ENCODE assay signal across 32 cellular contexts in the genomic region with DNA sequence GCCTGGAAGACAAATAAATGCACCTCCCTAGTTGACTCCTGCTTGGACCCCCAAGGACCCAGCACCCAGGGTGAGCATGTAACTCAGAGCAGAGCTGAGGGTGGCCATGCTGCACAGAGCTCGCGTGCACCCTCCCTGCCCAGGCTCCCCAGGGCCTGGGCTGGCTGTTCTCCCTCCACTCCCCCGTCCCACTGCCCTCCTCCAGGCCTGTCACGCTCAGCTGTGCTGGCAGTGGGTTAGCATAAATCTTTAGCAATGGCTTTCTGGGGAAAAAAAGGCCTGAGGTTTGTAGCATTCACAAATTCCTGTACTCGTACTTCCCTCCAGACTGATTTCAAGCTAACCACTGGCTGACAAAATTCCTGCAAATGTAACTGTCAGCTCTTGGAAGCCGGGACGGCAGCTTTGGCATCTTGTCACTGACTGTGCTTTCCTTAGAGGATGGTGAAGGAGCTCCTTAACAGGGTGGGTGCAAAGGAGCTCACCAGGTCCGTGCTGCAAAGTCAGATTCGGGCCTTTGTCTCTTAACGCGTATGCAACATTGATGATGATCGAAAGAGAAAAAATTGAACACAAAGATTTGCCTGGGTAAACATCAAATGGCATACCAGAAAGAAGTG. TPM values are rescaled to one million over a fixed set of nuclear protein-coding genes. Genes with fewer than 3 reads are reported as not detected.
DNase-seq lines count a peak whose midpoint lies in the region; ATAC-seq and TF ChIP-seq lines count a peak whose summit lies in the region.
"Had no signal": no experiment of that assay in that cellular context is flagged by ENCODE, and none has a peak within 500 bp of the region (broad histone marks: within the 10 kb centered on the region; RNA-seq: fewer than 3 reads in every experiment).

No MANE protein-coding gene starts in this region.

- no peaks in the 10 kb centered on the region for H3K36me3 Mint-ChIP-seq in GM23338 (ENCODE audit: low read depth)
- no peaks in the 10 kb centered on the region for H3K36me3 Mint-ChIP-seq in activated CD4-positive, alpha-beta memory T cell treated with anti-CD3 and anti-CD28 coated beads for 36 hours
- H3K36me3 Mint-ChIP-seq: activated naive CD8-positive, alpha-beta T cell treated with anti-CD3 and anti-CD28 coated beads, Interleukin-2, amount 10 ng/mL, durations not matched to agents 7 days and 5 days; CD4-positive, CD25-positive, alpha-beta regulatory T cell; IgD-negative memory B cell; stimulated activated naive B cell treated with anti-CD40 and anti-IgM and Interleukin-4, amounts not matched to agents 10 μg/mL and 1 μg/mL and 100 μg/mL, for 72 hours had no signal

- no peak overlapping the region for H3K27ac Mint-ChIP-seq in GM23338
- H3K27ac Mint-ChIP-seq in activated CD4-positive, alpha-beta memory T cell treated with anti-CD3 and anti-CD28 coated beads for 36 hours: no peak overlapping the region
- H3K27ac Mint-ChIP-seq: activated naive CD8-positive, alpha-beta T cell treated with anti-CD3 and anti-CD28 coated beads, Interleukin-2, amount 10 ng/mL, durations not matched to agents 7 days and 5 days; CD4-positive, CD25-positive, alpha-beta regulatory T cell; HFFc6; progenitor cell of endocrine pancreas; stimulated activated naive B cell treated with anti-CD40 and anti-IgM and Interleukin-4, amounts not matched to agents 10 μg/mL and 1 μg/mL and 100 μg/mL, for 72 hours had no signal

- no peak overlapping the region; the same call in 2 of the 3 replicates for H3K4me3 Mint-ChIP-seq in GM23338
- H3K4me3 Mint-ChIP-seq in activated CD4-positive, alpha-beta memory T cell treated with anti-CD3 and anti-CD28 coated beads for 36 hours: no peak overlapping the region
- H3K4me3 Mint-ChIP-seq: activated naive CD8-positive, alpha-beta T cell treated with anti-CD3 and anti-CD28 coated beads, Interleukin-2, amount 10 ng/mL, durations not matched to agents 7 days and 5 days; central memory CD8-positive, alpha-beta T cell; HFFc6; IgD-negative memory B cell; stimulated activated naive B cell treated with anti-CD40 and anti-IgM and Interleukin-4, amounts not matched to agents 10 μg/mL and 1 μg/mL and 100 μg/mL, for 72 hours had no signal

- H3K36me3 ChIP-seq in GM23338 (ENCODE audit: insufficient read depth): no peaks in the 10 kb centered on the region
- H3K36me3 ChIP-seq: gastroesophageal sphincter, SJCRH30 had no signal

- H3K79me2 ChIP-seq in GM23338 (replicated peaks; ENCODE audit: insufficient read depth): no peaks in the 10 kb centered on the region

- TF ChIP-seq CTCF in GM23338 (conservative IDR thresholded peaks at IDR 0.05; ENCODE audit: low read depth in 2 of 2) (no peak), coronary artery (IDR thresholded peaks at IDR 0.05) (no peak)

- no peaks in the 10 kb centered on the region for H3K9me3 Mint-ChIP-seq in GM23338
- H3K9me3 Mint-ChIP-seq in activated CD4-positive, alpha-beta memory T cell treated with anti-CD3 and anti-CD28 coated beads for 36 hours: no peaks in the 10 kb centered on the region
- H3K9me3 Mint-ChIP-seq: activated naive CD8-positive, alpha-beta T cell treated with anti-CD3 and anti-CD28 coated beads, Interleukin-2, amount 10 ng/mL, durations not matched to agents 7 days and 5 days; central memory CD8-positive, alpha-beta T cell; stimulated activated naive B cell treated with anti-CD40 and anti-IgM and Interleukin-4, amounts not matched to agents 10 μg/mL and 1 μg/mL and 100 μg/mL, for 72 hours had no signal

- H3K9me2 ChIP-seq in GM23338 (ENCODE audit: insufficient read depth): no peaks in the 10 kb centered on the region

- no peaks in the 10 kb centered on the region for H3F3A ChIP-seq in GM23338 (replicated peaks; ENCODE audit: low read depth)

- H3K27ac ChIP-seq in GM23338 (ENCODE audit: low read depth) (no peak overlapping the region), coronary artery (no peak overlapping the region)
- H3K27ac ChIP-seq: A549, SJCRH30 had no signal

- no peak overlapping the region for H3K4me3 ChIP-seq in GM23338
- H3K4me3 ChIP-seq in coronary artery: no peak overlapping the region
- H3K4me3 ChIP-seq: A549, SJCRH30 had no signal

- POLR2A ChIA-PET in activated CD4-positive, alpha-beta memory T cell treated with anti-CD3 and anti-CD28 coated beads for 36 hours (lab: Charles Lee): no interaction called here

- no peaks in the 10 kb centered on the region for H3K27me3 Mint-ChIP-seq in GM23338 (ENCODE audit: insufficient read depth, low read depth, poor library complexity)
- peaks cover 2% of the 10 kb centered on the region for H3K27me3 Mint-ChIP-seq in activated CD4-positive, alpha-beta memory T cell treated with anti-CD3 and anti-CD28 coated beads for 36 hours
- H3K27me3 Mint-ChIP-seq: CD4-positive, CD25-positive, alpha-beta regulatory T cell; central memory CD8-positive, alpha-beta T cell had no signal

- peak; percentile 18; the same call in 2 of the 3 replicates for ATAC-seq in GM23338
- peak; percentile 51 for ATAC-seq in sciatic nerve
- ATAC-seq in GM18502 (IDR thresholded peaks at IDR 0.05; ENCODE audit: poor library complexity, unreplicated experiment): no peak
- ATAC-seq: A549; left colon; stimulated activated naive B cell treated with anti-CD40 and anti-IgM and Interleukin-4, amounts not matched to agents 10 μg/mL and 1 μg/mL and 100 μg/mL, for 72 hours had no signal

- CTCF ChIA-PET in activated CD4-positive, alpha-beta memory T cell treated with anti-CD3 and anti-CD28 coated beads for 36 hours (lab: Charles Lee): interaction anchor here (0.7 kb wide), 1 partner anchor 257 kb away, joined by 3 read pairs; no protein-coding TSS in a partner anchor

- intact Hi-C loops in sciatic nerve (cut with DNase I): no loop called here
- intact Hi-C loops in activated CD4-positive, alpha-beta memory T cell treated with anti-CD3 and anti-CD28 coated beads for 36 hours (cut with micrococcal nuclease): no loop called here

- peaks cover 19% of the 10 kb centered on the region for H3K4me1 Mint-ChIP-seq in GM23338
- no peaks in the 10 kb centered on the region for H3K4me1 Mint-ChIP-seq in activated CD4-positive, alpha-beta memory T cell treated with anti-CD3 and anti-CD28 coated beads for 36 hours (ENCODE audit: low read depth)
- H3K4me1 Mint-ChIP-seq: activated naive CD8-positive, alpha-beta T cell treated with anti-CD3 and anti-CD28 coated beads, Interleukin-2, amount 10 ng/mL, durations not matched to agents 7 days and 5 days; CD4-positive, CD25-positive, alpha-beta regulatory T cell; central memory CD8-positive, alpha-beta T cell; IgD-negative memory B cell; stimulated activated naive B cell treated with anti-CD40 and anti-IgM and Interleukin-4, amounts not matched to agents 10 μg/mL and 1 μg/mL and 100 μg/mL, for 72 hours had no signal

- H3K4me2 ChIP-seq in GM23338: no peak overlapping the region
- H3K4me2 ChIP-seq: A549 had no signal

- H3K4me1 ChIP-seq in GM23338 (ENCODE audit: insufficient read depth): no peaks in the 10 kb centered on the region
- H3K4me1 ChIP-seq: A549, SJCRH30 had no signal

- no peaks in the 10 kb centered on the region for H4K20me1 ChIP-seq in GM23338 (replicated peaks; ENCODE audit: insufficient read depth)

- peak overlapping the region; percentile 59; the same call in 1 of the 2 replicates for H2AFZ ChIP-seq in GM23338

- DNase-seq in GM23338 (ENCODE audit: low spot score): no peak
- DNase-seq in coronary artery (ENCODE audit: low spot score): peak; percentile 65
- DNase-seq in kidney glomerular epithelial cell (lab: John Stamatoyannopoulos, UW): peak; percentile 23
- DNase-seq in sciatic nerve (ENCODE audit: low spot score): no peak
- no peak for DNase-seq in HCEC 1CT
- no peak for DNase-seq in activated CD4-positive, alpha-beta memory T cell treated with anti-CD3 and anti-CD28 coated beads for 36 hours
- DNase-seq in NCI-H82 treated with DMSO at 0.1 percent for 48 hours (lab: John Stamatoyannopoulos, UW; ENCODE audit: unreplicated experiment): no peak
- DNase-seq: activated CD4-positive, alpha-beta T cell treated with anti-CD3 and anti-CD28 coated beads for 4 hours; activated effector memory CD4-positive, alpha-beta T cell treated with anti-CD3 and anti-CD28 coated beads, Interleukin-2, amount 50 U/mL, for 16 hours; activated naive CD8-positive, alpha-beta T cell treated with anti-CD3 and anti-CD28 coated beads, Interleukin-2, amount 10 ng/mL, durations not matched to agents 7 days and 5 days; activated T-cell treated with anti-CD3 and anti-CD28 coated beads, Interleukin-2, amount 50 U/mL, for 1 hour; Calu3; CD4-positive, CD25-positive, alpha-beta regulatory T cell; DMS79 treated with DMSO at 0.1 percent for 48 hours; GF-D8; HFFc6; hippocampal formation; left colon; mesendoderm; NCI-H1694 treated with DMSO at 0.1 percent for 48 hours; SJCRH30; stimulated activated naive B cell treated with anti-CD40 and anti-IgM and Interleukin-4, amounts not matched to agents 10 μg/mL and 1 μg/mL and 100 μg/mL, for 72 hours; T-helper 9 cell had no signal

- H3K27me3 ChIP-seq in GM23338 (ENCODE audit: insufficient read depth): no peaks in the 10 kb centered on the region

TF ChIP-seq in GM23338, 12 proteins besides CTCF, POLR2A, EP300 and RAD21 (continues in another document):
- TF ChIP-seq POLR2AphosphoS5 (IDR thresholded peaks at IDR 0.05; ENCODE audit: low read depth): no peak

RNA-seq across cellular contexts. Expression of gene SMOC2, which starts 22.2 kb away (rescaled TPM):
- total RNA-seq in GM23338 (2014; rRNA removed; shearing (Covaris generic)): 5.1 and 6.5 TPM in 2 replicates
- 3.5 and 4.3 TPM in 2 replicates for polyA plus RNA-seq in GM23338 (2016; fragmentation: Nextera tagmentation; extraction: Ambion mirVana)
- total RNA-seq in sciatic nerve: 45.6 TPM
- not detected for total RNA-seq in activated CD4-positive, alpha-beta memory T cell treated with anti-CD3 and anti-CD28 coated beads for 36 hours
- total RNA-seq: activated CD8-positive, alpha-beta memory T cell treated with anti-CD3 and anti-CD28 coated beads for 36 hours; activated naive CD8-positive, alpha-beta T cell treated with anti-CD3 and anti-CD28 coated beads, Interleukin-2, amount 10 ng/mL, durations not matched to agents 7 days and 5 days; CD4-positive, CD25-positive, alpha-beta regulatory T cell; HFFc6; HT-29; NCI-H460; SJCRH30 had no signal
- polyA plus RNA-seq: A549; CD4-positive, CD25-positive, alpha-beta regulatory T cell; IgD-negative memory B cell had no signal

Comparison
In these comparisons a context has a peak if more than half of its experiments do, and no peak if none do; other contexts are left out.
1. DNase-seq: peak in coronary artery (single experiment) and kidney glomerular epithelial cell (single experiment); none in GM23338 (single experiment), sciatic nerve (single experiment), HCEC 1CT (single experiment), activated CD4-positive, alpha-beta memory T cell treated with anti-CD3 and anti-CD28 coated beads for 36 hours (single experiment) and NCI-H82 treated with DMSO at 0.1 percent for 48 hours (single experiment).